In genomic region chr4:157220026-157220881, GRCh38 we compare ENCODE assay signal across 9 cellular contexts. TPM values are rescaled to one million over a fixed set of nuclear protein-coding genes. Genes with fewer than 3 reads are reported as not detected.
DNase-seq lines count a peak whose midpoint lies in the region; ATAC-seq, FAIRE-seq and TF ChIP-seq lines count a peak whose summit lies in the region.
"Had no signal": no experiment of that assay in that cellular context is flagged by ENCODE, and none has a peak within 500 bp of the region (broad histone marks: within the 10 kb centered on the region; RNA-seq: fewer than 3 reads in every experiment).

GRIA2 (plus strand) TSS chr4:157220728; CDS start chr4:157221043, 315 bp downstream.

- no peak within 1 kb of the TSS for H3K56ac ChIP-seq in mesendoderm (ENCODE audit: low read length)

- peaks cover 15% of the 10 kb centered on the region for H3K4me1 Mint-ChIP-seq in endothelial cell (ENCODE audit: unreplicated experiment)
- H3K4me1 Mint-ChIP-seq: memory B cell had no signal

- H3K4me1 ChIP-seq in RWPE2 (ENCODE audit: insufficient read depth, poor library complexity, severe bottlenecking), result no peaks in the 10 kb centered on the region
- no peaks in the 10 kb centered on the region for H3K4me1 ChIP-seq in mesendoderm (ENCODE audit: control insufficient read depth, low read depth, low read length)

- H3K27me3 ChIP-seq in RWPE2 (ENCODE audit: insufficient read depth, poor library complexity, severe bottlenecking) (peaks cover 55% of the 10 kb centered on the region), mesendoderm (ENCODE audit: insufficient read depth, low read length, poor library complexity) (peaks cover 18% of the 10 kb centered on the region)

- H3K36me3 Mint-ChIP-seq in endothelial cell (ENCODE audit: low read depth, unreplicated experiment), result no peaks in the 10 kb centered on the region
- H3K36me3 Mint-ChIP-seq: memory B cell had no signal

- no peak for FAIRE-seq in urothelium cell line (lab: Jason Lieb, UNC)

- no peak within 1 kb of the TSS for H2BK15ac ChIP-seq in mesendoderm (replicated peaks; ENCODE audit: low read depth)

- H3K4me3 ChIP-seq in RWPE2 (ENCODE audit: severe bottlenecking) (no peak within 1 kb of the TSS), mesendoderm (ENCODE audit: low read length) (no peak within 1 kb of the TSS)

- H4K5ac ChIP-seq in mesendoderm (ENCODE audit: low read length), result no peak within 1 kb of the TSS

- H3K36me3 ChIP-seq in RWPE2 (ENCODE audit: low read depth) (no peaks in the 10 kb centered on the region), mesendoderm (ENCODE audit: control insufficient read depth, insufficient read depth, low read length) (no peaks in the 10 kb centered on the region)

- TF ChIP-seq CTCF in RWPE2 (IDR thresholded peaks at IDR 0.05; ENCODE audit: poor library complexity, severe bottlenecking) (no peak), endothelial cell (IDR thresholded peaks at IDR 0.05; ENCODE audit: unreplicated experiment) (no peak)

- H3K9me3 Mint-ChIP-seq in endothelial cell (ENCODE audit: unreplicated experiment), result no peaks in the 10 kb centered on the region

- no peak within 1 kb of the TSS for H3K18ac ChIP-seq in mesendoderm (ENCODE audit: low read length)

- H3K4ac ChIP-seq in mesendoderm (ENCODE audit: low read depth, low read length), result no peak within 1 kb of the TSS

- no peak within 1 kb of the TSS for H2AK5ac ChIP-seq in mesendoderm (ENCODE audit: low read length)

- peaks cover 14% of the 10 kb centered on the region for H3K27me3 Mint-ChIP-seq in endothelial cell (ENCODE audit: unreplicated experiment)

- no peaks in the 10 kb centered on the region for H3K79me2 ChIP-seq in mesendoderm (ENCODE audit: control insufficient read depth, insufficient read depth, low read length)

- no peak within 1 kb of the TSS for H3K9ac ChIP-seq in mesendoderm (ENCODE audit: low read length)

- peak within 1 kb of the TSS; percentile 32 for H3K4me2 ChIP-seq in mesendoderm (ENCODE audit: low read length)

- WGBS in mesendoderm (ENCODE audit: extremely low coverage, insufficient coverage, low lambda C conversion rate), result no CpG with 5 or more reads among the region's 68 CpGs

- peak within 1 kb of the TSS; percentile 95 for H3K4me3 Mint-ChIP-seq in endothelial cell (ENCODE audit: unreplicated experiment)
- H3K4me3 Mint-ChIP-seq: memory B cell had no signal

- no peak within 1 kb of the TSS for H2BK5ac ChIP-seq in mesendoderm (ENCODE audit: low read length)

- no peak within 1 kb of the TSS for H3K27ac ChIP-seq in RWPE2 (ENCODE audit: poor library complexity, severe bottlenecking)
- no peak within 1 kb of the TSS for H3K27ac ChIP-seq in mesendoderm (ENCODE audit: low read depth, low read length)

- H3K27ac Mint-ChIP-seq in endothelial cell (ENCODE audit: unreplicated experiment), result no peak within 1 kb of the TSS
- H3K27ac Mint-ChIP-seq: memory B cell had no signal

- H3K23ac ChIP-seq in mesendoderm (ENCODE audit: low read length), result no peak within 1 kb of the TSS

- no peaks in the 10 kb centered on the region for H3K9me3 ChIP-seq in RWPE2 (ENCODE audit: severe bottlenecking)

- H3K79me1 ChIP-seq in mesendoderm (ENCODE audit: low read length), result no peaks in the 10 kb centered on the region

- no peak within 1 kb of the TSS for H2BK120ac ChIP-seq in mesendoderm (ENCODE audit: low read depth, low read length)

- DNase-seq in D341Med (ENCODE audit: low spot score), result peak; percentile 82
- no peak for DNase-seq in RWPE2 (ENCODE audit: low spot score)
- peak; percentile 88 for DNase-seq in endothelial cell (ENCODE audit: low spot score)
- peak; percentile 82 for DNase-seq in mesendoderm
- DNase-seq in urothelium cell line (ENCODE audit: low spot score), result peak; percentile 4

- ATAC-seq in HG02938 (IDR thresholded peaks at IDR 0.05; ENCODE audit: unreplicated experiment) (peak; percentile 77), RWPE2 (ENCODE audit: low read depth) (peak; percentile 81), GM18511 (IDR thresholded peaks at IDR 0.05; ENCODE audit: unreplicated experiment) (no peak), GM21515 (IDR thresholded peaks at IDR 0.05; ENCODE audit: unreplicated experiment) (no peak)

- no peak within 1 kb of the TSS for H4K8ac ChIP-seq in mesendoderm (ENCODE audit: low read depth, low read length)

RNA-seq across cellular contexts. Expression of gene GRIA2, which starts in this region (rescaled TPM):
- total RNA-seq in endothelial cell (ENCODE audit: unreplicated experiment), result 0.13 TPM
- polyA plus RNA-seq in mesendoderm (2013, experiment 1 of 2), result not detected
- polyA plus RNA-seq in mesendoderm (2013, experiment 2 of 2), result 0.01 TPM

Comparison
In these comparisons a context has a peak if more than half of its experiments do, and no peak if none do; other contexts are left out.
1. Peak in DNase-seq in endothelial cell; RNA of the gene not detected or under 1 TPM.
2. ATAC-seq: peak in HG02938 (single experiment) and RWPE2 (single experiment); none in GM18511 (single experiment) and GM21515 (single experiment).